34 cellular contexts compared by ENCODE assay signal in the genomic region with DNA sequence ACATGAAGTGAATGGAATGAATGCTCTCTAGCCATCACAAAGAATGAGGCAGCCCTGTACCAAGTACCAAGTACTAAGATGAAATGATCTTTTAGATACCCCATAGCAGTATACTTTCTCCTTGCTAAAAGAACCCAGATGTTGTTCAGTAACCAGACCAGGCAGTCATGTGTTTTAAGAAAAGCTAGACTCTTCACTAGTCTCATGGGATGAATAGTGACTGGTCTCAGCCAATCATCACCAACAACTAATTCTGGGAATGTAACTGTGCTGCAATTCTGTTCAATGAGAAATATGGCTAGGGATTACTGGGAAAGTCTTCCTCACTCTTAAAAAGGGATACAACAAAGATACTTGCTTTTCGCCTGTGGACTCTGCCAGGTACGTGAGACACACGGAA.
"Had no signal": no experiment of that assay in that cellular context is flagged by ENCODE, and none has a peak within 500 bp of the region (broad histone marks: within the 10 kb centered on the region; RNA-seq: fewer than 3 reads in every experiment).

No MANE protein-coding gene starts in this region.

- FAIRE-seq: astrocyte, TTC549 had no signal

- H3K4me1 ChIP-seq: adrenal gland, body of pancreas, breast epithelium had no signal

- H3K27ac ChIP-seq: adrenal gland, body of pancreas, brain microvascular endothelial cell, breast epithelium, VCaP had no signal

- H3K36me3 ChIP-seq: adrenal gland, brain microvascular endothelial cell, breast epithelium had no signal

- ATAC-seq: activated CD8-positive, alpha-beta T cell treated with anti-CD3 and anti-CD28 coated beads for 36 hours; activated naive CD4-positive, alpha-beta T cell treated with anti-CD3 and anti-CD28 coated beads, Interleukin-2, amount 50 U/mL, for 72 hours; activated T-cell treated with anti-CD3 and anti-CD28 coated beads, Interleukin-2, amount 50 U/mL, for 4 hours; activated T-cell treated with anti-CD3 and anti-CD28 coated beads, Interleukin-2, amount 50 U/mL, for 72 hours; activated T-helper 17 cell treated with anti-CD3 and anti-CD28 coated beads, Interleukin-2, amount 50 U/mL, for 72 hours; body of pancreas; T-cell had no signal

- DNase-seq: activated B cell treated with CpG ODN at 0.5 μM for 24 hours; activated CD4-positive, alpha-beta memory T cell treated with anti-CD3 and anti-CD28 coated beads for 36 hours; activated CD4-positive, alpha-beta T cell treated with anti-CD3 and anti-CD28 coated beads for 4 hours; activated CD4-positive, alpha-beta T cell treated with anti-CD3 and anti-CD28 coated beads, Interleukin-2, amount 10 ng/mL, durations not matched to agents 24 days and 14 days; activated CD4-positive, alpha-beta T cell treated with anti-CD3 and anti-CD28 coated beads, Interleukin-2, amount 50 U/mL, for 1 hour; activated CD4-positive, alpha-beta T cell treated with anti-CD3 and anti-CD28 coated beads, Interleukin-2, amount 50 U/mL, for 4 hours; activated CD4-positive, CD25-positive, alpha-beta regulatory T cell treated with anti-CD3 and anti-CD28 coated beads, Interleukin-2, amount 50 U/mL, for 72 hours; activated CD8-positive, alpha-beta memory T cell treated with anti-CD3 and anti-CD28 coated beads, Interleukin-2, amount 50 U/mL, for 4 hours; activated CD8-positive, alpha-beta T cell treated with anti-CD3 and anti-CD28 coated beads for 36 hours; activated effector memory CD4-positive, alpha-beta T cell treated with anti-CD3 and anti-CD28 coated beads, Interleukin-2, amount 50 U/mL, for 16 hours; activated gamma-delta T cell treated with Interleukin-2 at 50 U/mL for 16 hours; activated naive CD4-positive, alpha-beta T cell; activated naive CD4-positive, alpha-beta T cell treated with anti-CD3 and anti-CD28 coated beads for 36 hours; activated naive CD4-positive, alpha-beta T cell treated with anti-CD3 and anti-CD28 coated beads, Interleukin-2, amount 50 U/mL, for 16 hours; activated naive CD8-positive, alpha-beta T cell treated with anti-CD3 and anti-CD28 coated beads for 36 hours; activated T-cell treated with anti-CD3 and anti-CD28 coated beads for 4 hours; activated T-cell treated with anti-CD3 and anti-CD28 coated beads, Interleukin-2, amount 50 U/mL, for 1 hour; activated T-cell treated with anti-CD3 and anti-CD28 coated beads, Interleukin-2, amount 50 U/mL, for 4 hours; activated T-cell treated with anti-CD3 and anti-CD28 coated beads, Interleukin-2, amount 50 U/mL, for 72 hours; adrenal gland; amniotic stem cell; aorta; body of pancreas; brain microvascular endothelial cell; central memory CD4-positive, alpha-beta T cell; T-cell; T-helper 2 cell; T-helper 9 cell had no signal

- H3K4me3 ChIP-seq: adrenal gland, body of pancreas, breast epithelium had no signal

- H3K27me3 ChIP-seq: adrenal gland, body of pancreas, brain microvascular endothelial cell, breast epithelium had no signal

- H3K9me3 ChIP-seq: adrenal gland, body of pancreas, breast epithelium had no signal
